ENCODE assay signal across 1 cellular context in the genomic region with DNA sequence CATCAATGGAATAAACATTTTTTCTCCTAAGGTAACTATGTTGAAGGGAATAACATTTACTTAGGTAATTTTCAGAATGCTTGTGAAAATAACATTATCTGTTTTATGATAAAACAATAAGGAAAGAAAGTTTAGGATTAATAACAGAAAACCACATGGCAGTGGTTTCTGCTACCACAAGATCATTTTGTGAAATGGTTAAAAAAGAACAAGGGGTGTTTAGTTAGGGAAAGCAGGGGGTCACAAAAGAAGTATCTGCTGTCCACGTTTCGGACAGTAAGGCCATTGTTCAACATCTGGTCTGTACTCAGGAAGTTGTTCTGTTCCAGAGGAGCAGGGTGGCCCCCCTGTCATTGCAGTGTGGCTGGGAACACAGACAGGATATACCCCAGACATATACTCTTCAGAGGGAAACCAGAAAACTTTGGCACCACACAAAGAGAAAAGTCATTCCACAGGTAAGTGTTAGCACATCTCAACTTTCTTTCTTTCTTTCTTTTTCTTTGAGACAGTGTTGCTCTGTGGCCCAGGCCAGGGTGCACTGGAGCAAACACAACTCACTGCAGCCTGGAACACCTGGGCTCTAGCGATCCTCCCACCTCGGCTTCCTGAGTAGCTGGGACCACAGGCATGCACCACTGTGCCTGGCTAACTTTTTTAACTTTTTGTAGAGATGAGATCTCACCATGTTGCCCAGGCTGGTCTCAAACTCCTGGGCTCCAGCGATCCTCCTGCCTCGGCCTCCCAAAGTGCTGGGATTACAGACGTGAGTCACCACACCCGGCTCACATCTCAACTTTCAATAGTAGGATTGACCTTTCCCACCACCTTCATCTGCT.
TF ChIP-seq lines count a peak whose summit lies in the region.

No MANE protein-coding gene starts in this region.

TF ChIP-seq in GM12878, 131 proteins besides CTCF, POLR2A, EP300 and RAD21 (continued from another document):
- TF ChIP-seq, protein P1, sequence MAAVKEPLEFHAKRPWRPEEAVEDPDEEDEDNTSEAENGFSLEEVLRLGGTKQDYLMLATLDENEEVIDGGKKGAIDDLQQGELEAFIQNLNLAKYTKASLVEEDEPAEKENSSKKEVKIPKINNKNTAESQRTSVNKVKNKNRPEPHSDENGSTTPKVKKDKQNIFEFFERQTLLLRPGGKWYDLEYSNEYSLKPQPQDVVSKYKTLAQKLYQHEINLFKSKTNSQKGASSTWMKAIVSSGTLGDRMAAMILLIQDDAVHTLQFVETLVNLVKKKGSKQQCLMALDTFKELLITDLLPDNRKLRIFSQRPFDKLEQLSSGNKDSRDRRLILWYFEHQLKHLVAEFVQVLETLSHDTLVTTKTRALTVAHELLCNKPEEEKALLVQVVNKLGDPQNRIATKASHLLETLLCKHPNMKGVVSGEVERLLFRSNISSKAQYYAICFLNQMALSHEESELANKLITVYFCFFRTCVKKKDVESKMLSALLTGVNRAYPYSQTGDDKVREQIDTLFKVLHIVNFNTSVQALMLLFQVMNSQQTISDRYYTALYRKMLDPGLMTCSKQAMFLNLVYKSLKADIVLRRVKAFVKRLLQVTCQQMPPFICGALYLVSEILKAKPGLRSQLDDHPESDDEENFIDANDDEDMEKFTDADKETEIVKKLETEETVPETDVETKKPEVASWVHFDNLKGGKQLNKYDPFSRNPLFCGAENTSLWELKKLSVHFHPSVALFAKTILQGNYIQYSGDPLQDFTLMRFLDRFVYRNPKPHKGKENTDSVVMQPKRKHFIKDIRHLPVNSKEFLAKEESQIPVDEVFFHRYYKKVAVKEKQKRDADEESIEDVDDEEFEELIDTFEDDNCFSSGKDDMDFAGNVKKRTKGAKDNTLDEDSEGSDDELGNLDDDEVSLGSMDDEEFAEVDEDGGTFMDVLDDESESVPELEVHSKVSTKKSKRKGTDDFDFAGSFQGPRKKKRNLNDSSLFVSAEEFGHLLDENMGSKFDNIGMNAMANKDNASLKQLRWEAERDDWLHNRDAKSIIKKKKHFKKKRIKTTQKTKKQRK (IDR thresholded peaks at IDR 0.05; ENCODE audit: low read depth, low read length), result no peak
TF ChIP-seq in GM12878: peak in this region for 1.
